Comparison of ENCODE assay signal across 8 cellular contexts in genomic region chr7:128506819-128507218, GRCh38. TPM values are rescaled to one million over a fixed set of nuclear protein-coding genes. Genes with fewer than 3 reads are reported as not detected.
DNase-seq lines count a peak whose midpoint lies in the region; ATAC-seq and TF ChIP-seq lines count a peak whose summit lies in the region.
"Not testable (repeated sequence)": the region's sequence is repeated elsewhere in the genome, so short reads cannot be mapped to it uniquely, and the experiment has no call there.

No MANE protein-coding gene starts in this region.

- H3K4me3 Mint-ChIP-seq in T-cell = not testable (repeated sequence)
- peak overlapping the region; percentile 58 for H3K4me3 Mint-ChIP-seq in central memory CD8-positive, alpha-beta T cell

- not testable (repeated sequence) for H3K9me3 ChIP-seq in DOHH2 (ENCODE audit: control insufficient read depth, insufficient read depth, low read length)

- not testable (repeated sequence) for H3K27me3 Mint-ChIP-seq in T-cell; central memory CD8-positive, alpha-beta T cell

- H3K9me3 Mint-ChIP-seq in T-cell; central memory CD8-positive, alpha-beta T cell: not testable (repeated sequence)

- ATAC-seq in GM18907 (IDR thresholded peaks at IDR 0.05; ENCODE audit: unreplicated experiment) (peak; percentile 54), GM21515 (IDR thresholded peaks at IDR 0.05; ENCODE audit: unreplicated experiment) (peak; percentile 59), HG02798 (IDR thresholded peaks at IDR 0.05; ENCODE audit: poor library complexity, unreplicated experiment) (peak; percentile 54), HG03342 (IDR thresholded peaks at IDR 0.05; ENCODE audit: unreplicated experiment) (peak; percentile 62), T-cell (replicated peaks in 1 of 4) (peak in 2 of 4 experiments; percentile 63 to 66)
- peak; percentile 90 for ATAC-seq in central memory CD8-positive, alpha-beta T cell (replicated peaks; ENCODE audit: extremely low read depth, poor library complexity, severe bottlenecking)

- POLR2A ChIA-PET in T-cell (lab: Charles Lee) = interaction anchor here in 1 of 2 donors (0.6 kb wide), 1 partner anchor 815 kb away, joined by 3 read pairs; no protein-coding TSS in a partner anchor

- H3K27ac Mint-ChIP-seq in T-cell = peak overlapping the region; percentile 56 to 65
- H3K27ac Mint-ChIP-seq in central memory CD8-positive, alpha-beta T cell (ENCODE audit: low read depth) = peak overlapping the region; percentile 74

- TF ChIP-seq CTCF in DOHH2 (IDR thresholded peaks at IDR 0.05; ENCODE audit: low read depth, low read length, poor library complexity, severe bottlenecking) = not testable (repeated sequence)

- H3K36me3 ChIP-seq in DOHH2 (ENCODE audit: control insufficient read depth, low read length) = not testable (repeated sequence)

- H3K27ac ChIP-seq in DOHH2 (ENCODE audit: low read depth, low read length) = peak overlapping the region; percentile 99
- peak overlapping the region; percentile 59 for H3K27ac ChIP-seq in substantia nigra (ENCODE audit: low read depth, low read length, poor library complexity, severe bottlenecking)

- DNase-seq in T-cell = peak in 13 of 34 experiments; percentile 1 to 30 (median 4)
- DNase-seq in central memory CD8-positive, alpha-beta T cell (ENCODE audit: low spot score in 2 of 2) = peak in 1 of 2 donors; percentile 16
- not testable (repeated sequence) for DNase-seq in substantia nigra (lab: John Stamatoyannopoulos, UW)

- not testable (repeated sequence) for H3K9me2 ChIP-seq in DOHH2 (replicated peaks; ENCODE audit: control insufficient read depth, low read length)

- peak overlapping the region; percentile 72 for H3K4me3 ChIP-seq in DOHH2 (ENCODE audit: low read length)

- not testable (repeated sequence) for H3K27me3 ChIP-seq in DOHH2 (ENCODE audit: control insufficient read depth, low read length)

- H3K4me1 Mint-ChIP-seq in T-cell = peaks cover 14 to 19% (median 17%) of the 10 kb centered on the region in 3 donors
- H3K4me1 Mint-ChIP-seq in central memory CD8-positive, alpha-beta T cell = peaks cover 28% of the 10 kb centered on the region

- peak overlapping the region; percentile 98 for H3K4me2 ChIP-seq in DOHH2 (ENCODE audit: low read length)

- H3K4me1 ChIP-seq in DOHH2 (ENCODE audit: control insufficient read depth, low read length) = peaks cover 71% of the 10 kb centered on the region

- H3F3A ChIP-seq in DOHH2 (ENCODE audit: control insufficient read depth, insufficient read depth) = peaks cover 32% of the 10 kb centered on the region

- not testable (repeated sequence) for H3K79me2 ChIP-seq in DOHH2 (ENCODE audit: control insufficient read depth, low read length)

- H4K20me1 ChIP-seq in DOHH2 (ENCODE audit: control insufficient read depth, insufficient read depth, low read depth, low read length) = not testable (repeated sequence)

- H3K36me3 Mint-ChIP-seq in T-cell = not testable (repeated sequence)
- peaks cover 21% of the 10 kb centered on the region for H3K36me3 Mint-ChIP-seq in central memory CD8-positive, alpha-beta T cell (ENCODE audit: insufficient read depth)

- CTCF ChIA-PET in T-cell (lab: Charles Lee) = interaction anchor here in 1 of 2 donors (0.6 to 1.0 kb wide), 2 partner anchors 45 to 80 kb away, joined by 3 to 5 read pairs; no protein-coding TSS in a partner anchor

RNA-seq across cellular contexts. Expression of gene METTL2B, which starts 30.3 kb away (rescaled TPM):
- total RNA-seq in T-cell = 10 to 100 TPM; 17.7 to 29.9 (median 26.1) TPM

RNA-seq across cellular contexts. Expression of gene HILPDA, which starts 51.1 kb away (rescaled TPM):
- total RNA-seq in T-cell = 1 to 10 TPM; 2.0 to 4.8 (median 3.3) TPM
